1 cellular context compared by ENCODE assay signal in the genomic region with DNA sequence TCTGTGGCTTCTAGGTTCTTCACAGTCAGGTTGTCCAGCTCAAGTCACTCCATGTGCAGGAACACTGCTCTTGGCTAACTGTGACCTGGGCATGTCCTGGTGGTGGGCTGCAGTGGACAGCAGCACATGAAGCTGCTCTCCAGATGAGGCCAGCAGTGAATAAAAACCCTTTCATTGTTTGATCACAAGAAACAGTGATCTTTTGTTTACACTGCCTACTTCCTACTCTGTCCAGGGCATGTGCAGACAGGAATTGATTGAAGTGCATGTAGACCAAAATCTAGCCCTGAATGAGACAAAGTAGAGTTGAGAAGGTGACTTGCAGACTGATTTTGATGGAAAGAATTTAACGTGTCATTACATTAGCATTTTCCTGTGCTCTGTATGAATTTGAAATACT.
A peak's percentile ranks its signal among the peaks of the same experiment; 100 is the strongest.
TF ChIP-seq lines count a peak whose summit lies in the region.

No MANE protein-coding gene starts in this region.

TF ChIP-seq in HepG2, 621 proteins besides CTCF, POLR2A, EP300 and RAD21 (continued from another document and continues in another):
- TF ChIP-seq CREB1 (IDR thresholded peaks at IDR 0.05), result no peak
- no peak for TF ChIP-seq CREB1 (CRISPR knock-in tag; IDR thresholded peaks at IDR 0.05)
- TF ChIP-seq FOXP1 (IDR thresholded peaks at IDR 0.05), result no peak
- peak; percentile 43; the same call in 1 of the 2 replicates for TF ChIP-seq FOXP1 (CRISPR knock-in tag; IDR thresholded peaks at IDR 0.05)
- no peak for TF ChIP-seq ZFP1 (CRISPR knock-in tag; IDR thresholded peaks at IDR 0.05)
- TF ChIP-seq, protein P1, sequence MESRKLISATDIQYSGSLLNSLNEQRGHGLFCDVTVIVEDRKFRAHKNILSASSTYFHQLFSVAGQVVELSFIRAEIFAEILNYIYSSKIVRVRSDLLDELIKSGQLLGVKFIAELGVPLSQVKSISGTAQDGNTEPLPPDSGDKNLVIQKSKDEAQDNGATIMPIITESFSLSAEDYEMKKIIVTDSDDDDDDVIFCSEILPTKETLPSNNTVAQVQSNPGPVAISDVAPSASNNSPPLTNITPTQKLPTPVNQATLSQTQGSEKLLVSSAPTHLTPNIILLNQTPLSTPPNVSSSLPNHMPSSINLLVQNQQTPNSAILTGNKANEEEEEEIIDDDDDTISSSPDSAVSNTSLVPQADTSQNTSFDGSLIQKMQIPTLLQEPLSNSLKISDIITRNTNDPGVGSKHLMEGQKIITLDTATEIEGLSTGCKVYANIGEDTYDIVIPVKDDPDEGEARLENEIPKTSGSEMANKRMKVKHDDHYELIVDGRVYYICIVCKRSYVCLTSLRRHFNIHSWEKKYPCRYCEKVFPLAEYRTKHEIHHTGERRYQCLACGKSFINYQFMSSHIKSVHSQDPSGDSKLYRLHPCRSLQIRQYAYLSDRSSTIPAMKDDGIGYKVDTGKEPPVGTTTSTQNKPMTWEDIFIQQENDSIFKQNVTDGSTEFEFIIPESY (CRISPR knock-in tag; IDR thresholded peaks at IDR 0.05), result no peak
- TF ChIP-seq ZNF274 (CRISPR knock-in tag; IDR thresholded peaks at IDR 0.05), result no peak
- no peak for TF ChIP-seq NBN (conservative IDR thresholded peaks at IDR 0.05)
- TF ChIP-seq, protein P2, sequence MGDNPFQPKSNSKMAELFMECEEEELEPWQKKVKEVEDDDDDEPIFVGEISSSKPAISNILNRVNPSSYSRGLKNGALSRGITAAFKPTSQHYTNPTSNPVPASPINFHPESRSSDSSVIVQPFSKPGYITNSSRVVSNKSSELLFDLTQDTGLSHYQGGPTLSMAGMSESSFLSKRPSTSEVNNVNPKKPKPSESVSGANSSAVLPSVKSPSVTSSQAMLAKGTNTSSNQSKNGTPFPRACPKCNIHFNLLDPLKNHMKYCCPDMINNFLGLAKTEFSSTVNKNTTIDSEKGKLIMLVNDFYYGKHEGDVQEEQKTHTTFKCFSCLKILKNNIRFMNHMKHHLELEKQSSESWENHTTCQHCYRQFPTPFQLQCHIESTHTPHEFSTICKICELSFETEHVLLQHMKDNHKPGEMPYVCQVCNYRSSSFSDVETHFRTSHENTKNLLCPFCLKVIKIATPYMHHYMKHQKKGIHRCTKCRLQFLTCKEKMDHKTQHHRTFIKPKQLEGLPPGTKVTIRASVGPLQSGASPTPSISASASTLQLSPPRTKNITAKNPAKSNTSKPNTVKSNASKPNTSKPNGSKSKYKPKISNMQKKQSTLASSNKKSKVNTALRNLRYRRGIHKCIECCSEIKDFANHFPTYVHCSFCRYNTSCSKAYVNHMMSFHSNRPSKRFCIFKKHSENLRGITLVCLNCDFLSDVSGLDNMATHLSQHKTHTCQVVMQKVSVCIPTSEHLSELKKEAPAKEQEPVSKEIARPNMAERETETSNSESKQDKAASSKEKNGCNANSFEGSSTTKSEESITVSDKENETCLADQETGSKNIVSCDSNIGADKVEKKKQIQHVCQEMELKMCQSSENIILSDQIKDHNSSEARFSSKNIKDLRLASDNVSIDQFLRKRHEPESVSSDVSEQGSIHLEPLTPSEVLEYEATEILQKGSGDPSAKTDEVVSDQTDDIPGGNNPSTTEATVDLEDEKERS (CRISPR knock-in tag; IDR thresholded peaks at IDR 0.05), result no peak
- no peak for TF ChIP-seq ZNF660 (CRISPR knock-in tag; IDR thresholded peaks at IDR 0.05; ENCODE audit: borderline replicate concordance, low read depth)
- no peak for TF ChIP-seq TBL1XR1 (IDR thresholded peaks at IDR 0.05; ENCODE audit: borderline replicate concordance, low read length, partially characterized antibody)
- TF ChIP-seq, protein P3, sequence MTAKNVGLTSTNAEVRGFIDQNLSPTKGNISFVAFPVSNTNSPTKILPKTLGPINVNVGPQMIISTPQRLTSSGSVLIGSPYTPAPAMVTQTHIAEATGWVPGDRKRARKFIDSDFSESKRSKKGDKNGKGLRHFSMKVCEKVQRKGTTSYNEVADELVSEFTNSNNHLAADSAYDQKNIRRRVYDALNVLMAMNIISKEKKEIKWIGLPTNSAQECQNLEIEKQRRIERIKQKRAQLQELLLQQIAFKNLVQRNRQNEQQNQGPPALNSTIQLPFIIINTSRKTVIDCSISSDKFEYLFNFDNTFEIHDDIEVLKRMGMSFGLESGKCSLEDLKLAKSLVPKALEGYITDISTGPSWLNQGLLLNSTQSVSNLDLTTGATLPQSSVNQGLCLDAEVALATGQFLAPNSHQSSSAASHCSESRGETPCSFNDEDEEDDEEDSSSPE (CRISPR knock-in tag; IDR thresholded peaks at IDR 0.05), result no peak
- no peak for TF ChIP-seq RXRB (CRISPR knock-in tag; IDR thresholded peaks at IDR 0.05; ENCODE audit: borderline replicate concordance)
- no peak for TF ChIP-seq NCOA2 (CRISPR knock-in tag; IDR thresholded peaks at IDR 0.05)
- no peak for TF ChIP-seq POGZ (CRISPR knock-in tag; IDR thresholded peaks at IDR 0.05)
- no peak for TF ChIP-seq SP5 (CRISPR knock-in tag; IDR thresholded peaks at IDR 0.05; ENCODE audit: borderline replicate concordance, low read depth)
- TF ChIP-seq, protein P4, sequence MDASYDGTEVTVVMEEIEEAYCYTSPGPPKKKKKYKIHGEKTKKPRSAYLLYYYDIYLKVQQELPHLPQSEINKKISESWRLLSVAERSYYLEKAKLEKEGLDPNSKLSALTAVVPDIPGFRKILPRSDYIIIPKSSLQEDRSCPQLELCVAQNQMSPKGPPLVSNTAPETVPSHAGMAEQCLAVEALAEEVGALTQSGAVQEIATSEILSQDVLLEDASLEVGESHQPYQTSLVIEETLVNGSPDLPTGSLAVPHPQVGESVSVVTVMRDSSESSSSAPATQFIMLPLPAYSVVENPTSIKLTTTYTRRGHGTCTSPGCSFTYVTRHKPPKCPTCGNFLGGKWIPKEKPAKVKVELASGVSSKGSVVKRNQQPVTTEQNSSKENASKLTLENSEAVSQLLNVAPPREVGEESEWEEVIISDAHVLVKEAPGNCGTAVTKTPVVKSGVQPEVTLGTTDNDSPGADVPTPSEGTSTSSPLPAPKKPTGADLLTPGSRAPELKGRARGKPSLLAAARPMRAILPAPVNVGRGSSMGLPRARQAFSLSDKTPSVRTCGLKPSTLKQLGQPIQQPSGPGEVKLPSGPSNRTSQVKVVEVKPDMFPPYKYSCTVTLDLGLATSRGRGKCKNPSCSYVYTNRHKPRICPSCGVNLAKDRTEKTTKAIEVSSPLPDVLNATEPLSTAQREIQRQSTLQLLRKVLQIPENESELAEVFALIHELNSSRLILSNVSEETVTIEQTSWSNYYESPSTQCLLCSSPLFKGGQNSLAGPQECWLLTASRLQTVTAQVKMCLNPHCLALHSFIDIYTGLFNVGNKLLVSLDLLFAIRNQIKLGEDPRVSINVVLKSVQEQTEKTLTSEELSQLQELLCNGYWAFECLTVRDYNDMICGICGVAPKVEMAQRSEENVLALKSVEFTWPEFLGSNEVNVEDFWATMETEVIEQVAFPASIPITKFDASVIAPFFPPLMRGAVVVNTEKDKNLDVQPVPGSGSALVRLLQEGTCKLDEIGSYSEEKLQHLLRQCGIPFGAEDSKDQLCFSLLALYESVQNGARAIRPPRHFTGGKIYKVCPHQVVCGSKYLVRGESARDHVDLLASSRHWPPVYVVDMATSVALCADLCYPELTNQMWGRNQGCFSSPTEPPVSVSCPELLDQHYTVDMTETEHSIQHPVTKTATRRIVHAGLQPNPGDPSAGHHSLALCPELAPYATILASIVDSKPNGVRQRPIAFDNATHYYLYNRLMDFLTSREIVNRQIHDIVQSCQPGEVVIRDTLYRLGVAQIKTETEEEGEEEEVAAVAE (CRISPR knock-in tag; IDR thresholded peaks at IDR 0.05; ENCODE audit: borderline replicate concordance), result no peak
- no peak for TF ChIP-seq MXD4 (CRISPR knock-in tag; IDR thresholded peaks at IDR 0.05)
- no peak for TF ChIP-seq KLF15 (CRISPR knock-in tag; IDR thresholded peaks at IDR 0.05; ENCODE audit: borderline replicate concordance)
- TF ChIP-seq REPIN1 (CRISPR knock-in tag; IDR thresholded peaks at IDR 0.05; ENCODE audit: borderline replicate concordance, low read depth), result no peak
- TF ChIP-seq MTF1 (CRISPR knock-in tag; IDR thresholded peaks at IDR 0.05), result no peak
- no peak for TF ChIP-seq KMT2A (CRISPR knock-in tag; IDR thresholded peaks at IDR 0.05)
- TF ChIP-seq NFIB (CRISPR knock-in tag; IDR thresholded peaks at IDR 0.05; ENCODE audit: borderline replicate concordance), result no peak
- no peak for TF ChIP-seq BRCA1 (CRISPR knock-in tag; IDR thresholded peaks at IDR 0.05)
- TF ChIP-seq PITX1 (CRISPR knock-in tag; IDR thresholded peaks at IDR 0.05), result no peak
- 0 out of 2 replicates have a peak, but pooled peaks have one; percentile 20 for TF ChIP-seq THAP11 (CRISPR knock-in tag; IDR thresholded peaks at IDR 0.05)
- no peak for TF ChIP-seq KDM3A (CRISPR knock-in tag; IDR thresholded peaks at IDR 0.05; ENCODE audit: low read depth)
- no peak for TF ChIP-seq ZNF549 (CRISPR knock-in tag; IDR thresholded peaks at IDR 0.05)
- TF ChIP-seq ZNF768 (CRISPR knock-in tag; IDR thresholded peaks at IDR 0.05), result no peak
- no peak for TF ChIP-seq ZNF572 (CRISPR knock-in tag; IDR thresholded peaks at IDR 0.05)
- no peak for TF ChIP-seq MYNN (CRISPR knock-in tag; IDR thresholded peaks at IDR 0.05; ENCODE audit: low read depth)
- TF ChIP-seq MTA1 (CRISPR knock-in tag; IDR thresholded peaks at IDR 0.05; ENCODE audit: borderline replicate concordance), result 0 out of 2 replicates have a peak, but pooled peaks have one; percentile 56
- no peak for TF ChIP-seq CHD2 (IDR thresholded peaks at IDR 0.05; ENCODE audit: low read depth, low read length)
- TF ChIP-seq MZF1 (CRISPR knock-in tag; IDR thresholded peaks at IDR 0.05; ENCODE audit: borderline replicate concordance), result no peak
- TF ChIP-seq, protein P5, sequence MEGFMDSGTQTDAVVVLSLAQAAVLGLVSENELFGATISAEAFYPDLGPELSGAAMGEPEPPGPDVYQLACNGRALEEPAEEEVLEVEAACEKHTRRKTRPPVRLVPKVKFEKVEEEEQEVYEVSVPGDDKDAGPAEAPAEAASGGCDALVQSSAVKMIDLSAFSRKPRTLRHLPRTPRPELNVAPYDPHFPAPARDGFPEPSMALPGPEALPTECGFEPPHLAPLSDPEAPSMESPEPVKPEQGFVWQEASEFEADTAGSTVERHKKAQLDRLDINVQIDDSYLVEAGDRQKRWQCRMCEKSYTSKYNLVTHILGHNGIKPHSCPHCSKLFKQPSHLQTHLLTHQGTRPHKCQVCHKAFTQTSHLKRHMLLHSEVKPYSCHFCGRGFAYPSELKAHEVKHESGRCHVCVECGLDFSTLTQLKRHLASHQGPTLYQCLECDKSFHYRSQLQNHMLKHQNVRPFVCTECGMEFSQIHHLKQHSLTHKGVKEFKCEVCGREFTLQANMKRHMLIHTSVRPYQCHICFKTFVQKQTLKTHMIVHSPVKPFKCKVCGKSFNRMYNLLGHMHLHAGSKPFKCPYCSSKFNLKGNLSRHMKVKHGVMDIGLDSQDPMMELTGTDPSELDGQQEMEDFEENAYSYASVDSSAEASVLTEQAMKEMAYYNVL (CRISPR knock-in tag; IDR thresholded peaks at IDR 0.05; ENCODE audit: borderline replicate concordance), result peak; percentile 78; the same call in 1 of the 2 replicates
- TF ChIP-seq, protein P6, sequence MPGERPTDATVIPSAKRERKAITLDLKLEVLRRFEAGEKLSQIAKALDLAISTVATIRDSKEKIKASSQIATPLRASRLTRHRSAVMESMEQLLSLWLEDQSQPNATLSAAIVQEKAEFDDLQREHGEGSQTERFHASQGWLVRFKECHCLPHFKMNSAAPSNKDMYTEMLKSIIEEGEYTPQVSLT (CRISPR knock-in tag; IDR thresholded peaks at IDR 0.05; ENCODE audit: borderline replicate concordance, low read depth), result no peak
- TF ChIP-seq, protein P7, sequence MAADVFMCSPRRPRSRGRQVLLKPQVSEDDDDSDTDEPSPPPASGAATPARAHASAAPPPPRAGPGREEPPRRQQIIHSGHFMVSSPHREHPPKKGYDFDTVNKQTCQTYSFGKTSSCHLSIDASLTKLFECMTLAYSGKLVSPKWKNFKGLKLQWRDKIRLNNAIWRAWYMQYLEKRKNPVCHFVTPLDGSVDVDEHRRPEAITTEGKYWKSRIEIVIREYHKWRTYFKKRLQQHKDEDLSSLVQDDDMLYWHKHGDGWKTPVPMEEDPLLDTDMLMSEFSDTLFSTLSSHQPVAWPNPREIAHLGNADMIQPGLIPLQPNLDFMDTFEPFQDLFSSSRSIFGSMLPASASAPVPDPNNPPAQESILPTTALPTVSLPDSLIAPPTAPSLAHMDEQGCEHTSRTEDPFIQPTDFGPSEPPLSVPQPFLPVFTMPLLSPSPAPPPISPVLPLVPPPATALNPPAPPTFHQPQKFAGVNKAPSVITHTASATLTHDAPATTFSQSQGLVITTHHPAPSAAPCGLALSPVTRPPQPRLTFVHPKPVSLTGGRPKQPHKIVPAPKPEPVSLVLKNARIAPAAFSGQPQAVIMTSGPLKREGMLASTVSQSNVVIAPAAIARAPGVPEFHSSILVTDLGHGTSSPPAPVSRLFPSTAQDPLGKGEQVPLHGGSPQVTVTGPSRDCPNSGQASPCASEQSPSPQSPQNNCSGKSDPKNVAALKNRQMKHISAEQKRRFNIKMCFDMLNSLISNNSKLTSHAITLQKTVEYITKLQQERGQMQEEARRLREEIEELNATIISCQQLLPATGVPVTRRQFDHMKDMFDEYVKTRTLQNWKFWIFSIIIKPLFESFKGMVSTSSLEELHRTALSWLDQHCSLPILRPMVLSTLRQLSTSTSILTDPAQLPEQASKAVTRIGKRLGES (CRISPR knock-in tag; IDR thresholded peaks at IDR 0.05; ENCODE audit: borderline replicate concordance), result no peak
- no peak for TF ChIP-seq NFE2L2 (IDR thresholded peaks at IDR 0.05; ENCODE audit: low read length)
- TF ChIP-seq U2AF2 (IDR thresholded peaks at IDR 0.05; ENCODE audit: low read depth, low read length), result no peak
- no peak for TF ChIP-seq MTF2 (CRISPR knock-in tag; IDR thresholded peaks at IDR 0.05; ENCODE audit: borderline replicate concordance)
- TF ChIP-seq RBM39 (IDR thresholded peaks at IDR 0.05; ENCODE audit: low read depth, low read length, poor library complexity, severe bottlenecking), result no peak
- no peak for TF ChIP-seq ZNF282 (IDR thresholded peaks at IDR 0.05; ENCODE audit: partially characterized antibody)
- TF ChIP-seq, protein P8, sequence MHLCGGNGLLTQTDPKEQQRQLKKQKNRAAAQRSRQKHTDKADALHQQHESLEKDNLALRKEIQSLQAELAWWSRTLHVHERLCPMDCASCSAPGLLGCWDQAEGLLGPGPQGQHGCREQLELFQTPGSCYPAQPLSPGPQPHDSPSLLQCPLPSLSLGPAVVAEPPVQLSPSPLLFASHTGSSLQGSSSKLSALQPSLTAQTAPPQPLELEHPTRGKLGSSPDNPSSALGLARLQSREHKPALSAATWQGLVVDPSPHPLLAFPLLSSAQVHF (CRISPR knock-in tag; IDR thresholded peaks at IDR 0.05), result no peak
- no peak for TF ChIP-seq ZNF138 (CRISPR knock-in tag; IDR thresholded peaks at IDR 0.05; ENCODE audit: low read depth)
- TF ChIP-seq ZBTB3 (CRISPR knock-in tag; IDR thresholded peaks at IDR 0.05; ENCODE audit: borderline replicate concordance, low read depth), result no peak
- TF ChIP-seq, protein P9, sequence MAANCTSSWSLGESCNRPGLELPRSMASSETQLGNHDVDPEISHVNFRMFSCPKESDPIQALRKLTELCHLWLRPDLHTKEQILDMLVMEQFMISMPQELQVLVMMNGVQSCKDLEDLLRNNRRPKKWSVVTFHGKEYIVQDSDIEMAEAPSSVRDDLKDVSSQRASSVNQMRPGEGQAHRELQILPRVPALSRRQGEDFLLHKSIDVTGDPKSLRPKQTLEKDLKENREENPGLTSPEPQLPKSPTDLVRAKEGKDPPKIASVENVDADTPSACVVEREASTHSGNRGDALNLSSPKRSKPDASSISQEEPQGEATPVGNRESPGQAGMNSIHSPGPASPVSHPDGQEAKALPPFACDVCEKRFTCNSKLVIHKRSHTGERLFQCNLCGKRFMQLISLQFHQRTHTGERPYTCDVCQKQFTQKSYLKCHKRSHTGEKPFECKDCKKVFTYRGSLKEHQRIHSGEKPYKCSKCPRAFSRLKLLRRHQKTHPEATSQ (CRISPR knock-in tag; IDR thresholded peaks at IDR 0.05; ENCODE audit: borderline replicate concordance), result no peak
- no peak for TF ChIP-seq ZNF251 (CRISPR knock-in tag; IDR thresholded peaks at IDR 0.05)
- no peak for TF ChIP-seq AGO1 (IDR thresholded peaks at IDR 0.05; ENCODE audit: low read depth, low read length, poor library complexity, severe bottlenecking)
- no peak for TF ChIP-seq NFRKB (IDR thresholded peaks at IDR 0.05)
